ENCODE assay signal across 2 cellular contexts in genomic region chr18:55239764-55240163, GRCh38.
TF ChIP-seq lines count a peak whose summit lies in the region.

No MANE protein-coding gene starts in this region.

TF ChIP-seq in HEK293, 187 proteins besides CTCF, POLR2A, EP300 and RAD21 (continued from another document):
- TF ChIP-seq ZBTB26 (tag by site-specific recombination; optimal IDR thresholded peaks at IDR 0.05) (no peak), ZNF202 (tag by site-specific recombination; IDR thresholded peaks at IDR 0.05; ENCODE audit: borderline replicate concordance) (no peak), FEZF1 (tag by site-specific recombination; IDR thresholded peaks at IDR 0.05) (peak; percentile 87), ZEB2 (tag by site-specific recombination; IDR thresholded peaks at IDR 0.05) (0 out of 2 replicates have a peak, but pooled peaks have one; percentile 21), ZBTB48 (tag by site-specific recombination; IDR thresholded peaks at IDR 0.05) (no peak), ZNF791 (tag by site-specific recombination; IDR thresholded peaks at IDR 0.05) (no peak), ZNF580 (tag by site-specific recombination; IDR thresholded peaks at IDR 0.05) (no peak)

TF ChIP-seq in WTC11, 78 proteins besides CTCF, POLR2A, EP300 and RAD21 (continued from another document):
- TF ChIP-seq ZNF281 (CRISPR knock-in tag; IDR thresholded peaks at IDR 0.05) (no peak), MYBL2 (CRISPR knock-in tag; IDR thresholded peaks at IDR 0.05) (no peak), CBFB (CRISPR knock-in tag; IDR thresholded peaks at IDR 0.05; ENCODE audit: low read depth) (no peak), ZMAT4 (CRISPR knock-in tag; IDR thresholded peaks at IDR 0.05) (no peak), KAT7 (CRISPR knock-in tag; IDR thresholded peaks at IDR 0.05; ENCODE audit: borderline replicate concordance) (no peak), CREB1 (CRISPR knock-in tag; IDR thresholded peaks at IDR 0.05) (no peak)
